8 cellular contexts compared by ENCODE assay signal in genomic region chr13:112712451-112712881, GRCh38. TPM values are rescaled to one million over a fixed set of nuclear protein-coding genes. Genes with fewer than 3 reads are reported as not detected.
DNase-seq lines count a peak whose midpoint lies in the region; ATAC-seq and TF ChIP-seq lines count a peak whose summit lies in the region.

No MANE protein-coding gene starts in this region.

- intact Hi-C loops in Panc1 (cut with micrococcal nuclease; ENCODE audit: unreplicated experiment), result no loop called here

- no peaks in the 10 kb centered on the region for H3K9me3 Mint-ChIP-seq in endothelial cell (ENCODE audit: unreplicated experiment)

- no peak overlapping the region for H3K4me3 Mint-ChIP-seq in endothelial cell (ENCODE audit: unreplicated experiment)

- no peaks in the 10 kb centered on the region for H3K9me3 ChIP-seq in Panc1 (ENCODE audit: control insufficient read depth, insufficient read depth, low read depth, low read length)
- H3K9me3 ChIP-seq in mucosa of stomach (ENCODE audit: control insufficient read depth, low read length), result no peaks in the 10 kb centered on the region
- H3K9me3 ChIP-seq in suprapubic skin, result no peaks in the 10 kb centered on the region

- H3K4me3 ChIP-seq in Panc1 (ENCODE audit: low read depth in 2 of 2, low read length in 2 of 2), result no peak overlapping the region
- no peak overlapping the region for H3K4me3 ChIP-seq in mucosa of stomach (ENCODE audit: low read length)
- H3K4me3 ChIP-seq in suprapubic skin, result peak overlapping the region; percentile 21

- H3K27ac Mint-ChIP-seq in endothelial cell (ENCODE audit: unreplicated experiment), result peak overlapping the region; percentile 91

- H3K36me3 ChIP-seq in Panc1 (ENCODE audit: control insufficient read depth, insufficient read depth, low read length) (no peaks in the 10 kb centered on the region), mucosa of stomach (ENCODE audit: control insufficient read depth, insufficient read depth, low read length) (no peaks in the 10 kb centered on the region), suprapubic skin (no peaks in the 10 kb centered on the region)

- TF ChIP-seq CTCF in Panc1 (IDR thresholded peaks at IDR 0.05) (no peak), endothelial cell (IDR thresholded peaks at IDR 0.05; ENCODE audit: unreplicated experiment) (no peak), suprapubic skin (IDR thresholded peaks at IDR 0.05) (no peak)

- 80% methylated on average over 7 of the region's 13 CpGs for WGBS in suprapubic skin

- CTCF ChIA-PET in Panc1 (lab: Charles Lee), result no interaction called here

- POLR2A ChIA-PET in Panc1 (lab: Charles Lee), result no interaction called here

- peak overlapping the region; percentile 82 for H3K27ac ChIP-seq in Panc1 (ENCODE audit: low read length)
- H3K27ac ChIP-seq in suprapubic skin, result peak overlapping the region; percentile 88

- in situ Hi-C loops in Panc1 (cut with HindIII; ENCODE audit: low pct_unique_long_range_greater_than_20kb, low sequenced_read_pairs), result no loop called here

- no peak for TF ChIP-seq POLR2A in suprapubic skin (IDR thresholded peaks at IDR 0.05)

- no peak for TF ChIP-seq EP300 in suprapubic skin (IDR thresholded peaks at IDR 0.05)

- H3K4me1 ChIP-seq in Panc1 (ENCODE audit: control insufficient read depth, insufficient read depth, low read length) (peaks cover 62% of the 10 kb centered on the region), mucosa of stomach (ENCODE audit: control insufficient read depth, insufficient read depth, low read length) (peaks cover 20% of the 10 kb centered on the region), suprapubic skin (peaks cover 25% of the 10 kb centered on the region)

- no peak for ATAC-seq in Panc1
- no peak for ATAC-seq in HG02840 (IDR thresholded peaks at IDR 0.05; ENCODE audit: low FRiP score, unreplicated experiment)
- ATAC-seq in GM19467 (IDR thresholded peaks at IDR 0.05; ENCODE audit: unreplicated experiment), result no peak

- BruUV-seq in Panc1 (replicated peaks; lab: Mats Ljungman, UMichigan), result no TSS peak

- H3K27me3 ChIP-seq in Panc1 (ENCODE audit: control insufficient read depth, insufficient read depth, low read length) (no peaks in the 10 kb centered on the region), mucosa of stomach (ENCODE audit: control insufficient read depth, insufficient read depth, low read length) (no peaks in the 10 kb centered on the region), suprapubic skin (no peaks in the 10 kb centered on the region)

- no peak for DNase-seq in Panc1 (ENCODE audit: low read depth, low spot score)
- no peak for DNase-seq in endothelial cell (ENCODE audit: low spot score)
- peak; percentile 62 to 78 for DNase-seq in suprapubic skin (ENCODE audit: low spot score in 2 of 2)
- DNase-seq in COR-L47 (lab: John Stamatoyannopoulos, UW), result no peak
- DNase-seq in HK-2 (ENCODE audit: unreplicated experiment), result no peak

- H3K27me3 Mint-ChIP-seq in endothelial cell (ENCODE audit: unreplicated experiment), result peaks cover 8% of the 10 kb centered on the region

- H3K9ac ChIP-seq in mucosa of stomach (ENCODE audit: low read length), result peak overlapping the region; percentile 52

- H3K4me1 Mint-ChIP-seq in endothelial cell (ENCODE audit: unreplicated experiment), result peaks cover 79% of the 10 kb centered on the region

- H3K36me3 Mint-ChIP-seq in endothelial cell (ENCODE audit: low read depth, unreplicated experiment), result peaks cover 15% of the 10 kb centered on the region

RNA-seq across cellular contexts. Expression of gene ATP11A, which starts 22.6 kb away (rescaled TPM):
- total RNA-seq in Panc1 (2021; ENCODE audit: unreplicated experiment) (85.8 TPM), endothelial cell (ENCODE audit: unreplicated experiment) (211 TPM), suprapubic skin (10 to 100 TPM; 22.8 to 51.0 (median 39.8) TPM)
- 63.9 TPM for polyA plus RNA-seq in Panc1 (2012; ENCODE audit: insufficient read length)

Comparison
In these comparisons a context has a peak if more than half of its experiments do, and no peak if none do; other contexts are left out.
1. DNase-seq: peak in suprapubic skin (2 of 2); none in Panc1 (single experiment), endothelial cell (single experiment), COR-L47 (single experiment) and HK-2 (single experiment).